1 cellular context compared by ENCODE assay signal in the genomic region with DNA sequence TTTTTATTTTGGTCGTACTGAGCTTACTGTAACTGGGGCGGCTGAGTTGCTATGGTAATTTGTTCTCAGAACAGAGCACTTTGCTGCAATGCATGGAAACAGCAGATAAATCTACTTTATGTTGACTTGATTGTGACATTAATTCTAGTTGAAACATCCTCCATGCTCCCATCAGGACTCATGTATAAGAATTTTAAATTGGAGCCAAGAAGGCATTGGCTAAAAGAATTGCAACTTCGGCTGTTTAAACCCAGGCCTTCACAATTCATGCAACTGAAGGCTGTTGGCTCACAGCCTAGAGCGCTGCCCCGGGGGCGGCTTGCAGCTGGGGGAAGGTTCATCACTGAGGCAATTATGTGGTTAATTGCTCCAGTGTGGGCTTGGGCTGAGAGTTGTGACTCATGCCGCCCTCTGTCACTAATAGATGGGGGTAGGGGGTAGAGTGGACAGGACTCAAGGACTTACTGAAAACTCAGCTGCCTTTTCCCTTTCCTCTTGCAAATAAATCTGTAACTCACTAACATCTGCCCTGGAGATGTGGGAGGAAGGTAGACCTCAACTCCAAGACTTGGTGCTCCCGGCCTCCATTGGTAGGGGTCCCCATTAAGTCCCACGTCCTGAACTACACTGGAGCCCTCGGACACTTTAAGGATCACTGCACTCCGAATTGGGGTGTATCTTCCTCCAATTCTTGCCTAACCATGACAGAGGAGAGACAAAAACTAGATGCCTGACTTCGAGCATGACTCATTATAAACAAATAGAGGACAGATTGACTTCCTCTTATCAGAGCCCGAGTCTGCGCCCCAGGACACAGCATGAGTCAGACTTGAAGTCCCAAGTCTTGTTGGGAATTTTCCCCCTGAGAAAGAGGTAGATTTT.
TF ChIP-seq lines count a peak whose summit lies in the region.

No MANE protein-coding gene starts in this region.

TF ChIP-seq in HEK293, 187 proteins besides CTCF, POLR2A, EP300 and RAD21 (continued from another document and continues in another):
- TF ChIP-seq, protein P1, sequence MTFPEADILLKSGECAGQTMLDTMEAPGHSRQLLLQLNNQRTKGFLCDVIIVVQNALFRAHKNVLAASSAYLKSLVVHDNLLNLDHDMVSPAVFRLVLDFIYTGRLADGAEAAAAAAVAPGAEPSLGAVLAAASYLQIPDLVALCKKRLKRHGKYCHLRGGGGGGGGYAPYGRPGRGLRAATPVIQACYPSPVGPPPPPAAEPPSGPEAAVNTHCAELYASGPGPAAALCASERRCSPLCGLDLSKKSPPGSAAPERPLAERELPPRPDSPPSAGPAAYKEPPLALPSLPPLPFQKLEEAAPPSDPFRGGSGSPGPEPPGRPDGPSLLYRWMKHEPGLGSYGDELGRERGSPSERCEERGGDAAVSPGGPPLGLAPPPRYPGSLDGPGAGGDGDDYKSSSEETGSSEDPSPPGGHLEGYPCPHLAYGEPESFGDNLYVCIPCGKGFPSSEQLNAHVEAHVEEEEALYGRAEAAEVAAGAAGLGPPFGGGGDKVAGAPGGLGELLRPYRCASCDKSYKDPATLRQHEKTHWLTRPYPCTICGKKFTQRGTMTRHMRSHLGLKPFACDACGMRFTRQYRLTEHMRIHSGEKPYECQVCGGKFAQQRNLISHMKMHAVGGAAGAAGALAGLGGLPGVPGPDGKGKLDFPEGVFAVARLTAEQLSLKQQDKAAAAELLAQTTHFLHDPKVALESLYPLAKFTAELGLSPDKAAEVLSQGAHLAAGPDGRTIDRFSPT (tag by site-specific recombination; IDR thresholded peaks at IDR 0.05) = peak; percentile 93
- TF ChIP-seq ZNF48 (tag by site-specific recombination; IDR thresholded peaks at IDR 0.05) (no peak), KLF8 (tag by site-specific recombination; IDR thresholded peaks at IDR 0.05) (peak; percentile 57), ZNF561 (tag by site-specific recombination; IDR thresholded peaks at IDR 0.05; ENCODE audit: borderline replicate concordance) (no peak), ZNF521 (tag by site-specific recombination; IDR thresholded peaks at IDR 0.05) (no peak), ZNF211 (tag by site-specific recombination; IDR thresholded peaks at IDR 0.05; ENCODE audit: low read depth) (no peak), ZBTB1 (tag by site-specific recombination; IDR thresholded peaks at IDR 0.05) (peak; percentile 40; the same call in 1 of the 2 replicates), KLF7 (tag by site-specific recombination; IDR thresholded peaks at IDR 0.05; ENCODE audit: borderline replicate concordance) (0 out of 2 replicates have a peak, but pooled peaks have one; percentile 40), ZNF660 (tag by site-specific recombination; IDR thresholded peaks at IDR 0.05) (peak; percentile 63; the same call in 1 of the 2 replicates), ZNF585B (tag by site-specific recombination; IDR thresholded peaks at IDR 0.05) (no peak), ZNF510 (tag by site-specific recombination; IDR thresholded peaks at IDR 0.05; ENCODE audit: insufficient replicate concordance) (no peak), ZNF654 (tag by site-specific recombination; IDR thresholded peaks at IDR 0.05; ENCODE audit: low read depth) (no peak), ZNF292 (tag by site-specific recombination; IDR thresholded peaks at IDR 0.05; ENCODE audit: borderline replicate concordance, low read depth) (no peak), ZFHX2 (tag by site-specific recombination; conservative IDR thresholded peaks at IDR 0.05) (peak; percentile 98), OVOL3 (tag by site-specific recombination; IDR thresholded peaks at IDR 0.05) (no peak), GLI4 (tag by site-specific recombination; IDR thresholded peaks at IDR 0.05) (no peak), ZNF311 (tag by site-specific recombination; IDR thresholded peaks at IDR 0.05; ENCODE audit: borderline replicate concordance) (no peak), ZNF626 (tag by site-specific recombination; IDR thresholded peaks at IDR 0.05) (no peak), ZNF335 (tag by site-specific recombination; conservative IDR thresholded peaks at IDR 0.05) (peak; percentile 39), ZNF274 (IDR thresholded peaks at IDR 0.05; ENCODE audit: low read length) (no peak), ZNF274 (tag by site-specific recombination; IDR thresholded peaks at IDR 0.05; ENCODE audit: borderline replicate concordance) (no peak), ZNF350 (tag by site-specific recombination; IDR thresholded peaks at IDR 0.05) (no peak), ZNF175 (tag by site-specific recombination; IDR thresholded peaks at IDR 0.05) (no peak), TRIM28 (IDR thresholded peaks at IDR 0.05; ENCODE audit: borderline replicate concordance, low read length) (peak; percentile 87; the same call in 1 of the 2 replicates), ZBTB7A (tag by site-specific recombination; IDR thresholded peaks at IDR 0.05; ENCODE audit: low read depth) (no peak), IKZF3 (tag by site-specific recombination; IDR thresholded peaks at IDR 0.05) (peak; percentile 87), ZNF776 (tag by site-specific recombination; IDR thresholded peaks at IDR 0.05; ENCODE audit: borderline replicate concordance) (no peak), BCL11A (tag by site-specific recombination; IDR thresholded peaks at IDR 0.05; ENCODE audit: low read depth) (peak; percentile 89; the same call in 1 of the 2 replicates), ZNF157 (tag by site-specific recombination; IDR thresholded peaks at IDR 0.05) (no peak), ZNF792 (tag by site-specific recombination; IDR thresholded peaks at IDR 0.05) (no peak), ZNF121 (tag by site-specific recombination; IDR thresholded peaks at IDR 0.05) (no peak), ZNF426 (tag by site-specific recombination; IDR thresholded peaks at IDR 0.05) (no peak), RBAK (tag by site-specific recombination; IDR thresholded peaks at IDR 0.05) (no peak), ZNF324 (tag by site-specific recombination; IDR thresholded peaks at IDR 0.05) (peak; percentile 67; the same call in 1 of the 2 replicates), ZIC2 (tag by site-specific recombination; IDR thresholded peaks at IDR 0.05) (peak; percentile 62), ZNF184 (tag by site-specific recombination; IDR thresholded peaks at IDR 0.05) (peak; percentile 47; the same call in 1 of the 2 replicates), ZNF777 (tag by site-specific recombination; IDR thresholded peaks at IDR 0.05; ENCODE audit: borderline replicate concordance) (no peak), GLIS1 (tag by site-specific recombination; IDR thresholded peaks at IDR 0.05) (peak; percentile 92), ZNF221 (tag by site-specific recombination; IDR thresholded peaks at IDR 0.05; ENCODE audit: borderline replicate concordance) (no peak), ZBTB21 (tag by site-specific recombination; IDR thresholded peaks at IDR 0.05) (peak; percentile 60), ZNF639 (tag by site-specific recombination; IDR thresholded peaks at IDR 0.05) (peak; percentile 58), ZNF112 (tag by site-specific recombination; IDR thresholded peaks at IDR 0.05) (no peak), ZNF473 (tag by site-specific recombination; IDR thresholded peaks at IDR 0.05) (no peak), BCL11B (tag by site-specific recombination; IDR thresholded peaks at IDR 0.05; ENCODE audit: low read depth) (peak; percentile 64), ZNF114 (tag by site-specific recombination; IDR thresholded peaks at IDR 0.05) (no peak), ZNF529 (tag by site-specific recombination; IDR thresholded peaks at IDR 0.05; ENCODE audit: insufficient replicate concordance) (no peak), ZNF366 (tag by site-specific recombination; conservative IDR thresholded peaks at IDR 0.05) (peak; percentile 93), ZNF214 (tag by site-specific recombination; IDR thresholded peaks at IDR 0.05; ENCODE audit: borderline replicate concordance) (no peak), ZNF239 (tag by site-specific recombination; IDR thresholded peaks at IDR 0.05) (no peak), ZXDB (tag by site-specific recombination; IDR thresholded peaks at IDR 0.05) (peak; percentile 84), ZNF24 (tag by site-specific recombination; IDR thresholded peaks at IDR 0.05) (peak; percentile 72; the same call in 1 of the 2 replicates), ZNF555 (tag by site-specific recombination; conservative IDR thresholded peaks at IDR 0.05) (no peak), ZNF600 (tag by site-specific recombination; IDR thresholded peaks at IDR 0.05) (peak; percentile 23; the same call in 1 of the 2 replicates), ZNF670 (tag by site-specific recombination; IDR thresholded peaks at IDR 0.05; ENCODE audit: low read depth) (no peak), SALL2 (tag by site-specific recombination; IDR thresholded peaks at IDR 0.05; ENCODE audit: borderline replicate concordance) (no peak)
- TF ChIP-seq, protein P2, sequence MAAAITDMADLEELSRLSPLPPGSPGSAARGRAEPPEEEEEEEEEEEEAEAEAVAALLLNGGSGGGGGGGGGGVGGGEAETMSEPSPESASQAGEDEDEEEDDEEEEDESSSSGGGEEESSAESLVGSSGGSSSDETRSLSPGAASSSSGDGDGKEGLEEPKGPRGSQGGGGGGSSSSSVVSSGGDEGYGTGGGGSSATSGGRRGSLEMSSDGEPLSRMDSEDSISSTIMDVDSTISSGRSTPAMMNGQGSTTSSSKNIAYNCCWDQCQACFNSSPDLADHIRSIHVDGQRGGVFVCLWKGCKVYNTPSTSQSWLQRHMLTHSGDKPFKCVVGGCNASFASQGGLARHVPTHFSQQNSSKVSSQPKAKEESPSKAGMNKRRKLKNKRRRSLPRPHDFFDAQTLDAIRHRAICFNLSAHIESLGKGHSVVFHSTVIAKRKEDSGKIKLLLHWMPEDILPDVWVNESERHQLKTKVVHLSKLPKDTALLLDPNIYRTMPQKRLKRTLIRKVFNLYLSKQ (tag by site-specific recombination; IDR thresholded peaks at IDR 0.05; ENCODE audit: borderline replicate concordance) = no peak
- TF ChIP-seq, protein P3, sequence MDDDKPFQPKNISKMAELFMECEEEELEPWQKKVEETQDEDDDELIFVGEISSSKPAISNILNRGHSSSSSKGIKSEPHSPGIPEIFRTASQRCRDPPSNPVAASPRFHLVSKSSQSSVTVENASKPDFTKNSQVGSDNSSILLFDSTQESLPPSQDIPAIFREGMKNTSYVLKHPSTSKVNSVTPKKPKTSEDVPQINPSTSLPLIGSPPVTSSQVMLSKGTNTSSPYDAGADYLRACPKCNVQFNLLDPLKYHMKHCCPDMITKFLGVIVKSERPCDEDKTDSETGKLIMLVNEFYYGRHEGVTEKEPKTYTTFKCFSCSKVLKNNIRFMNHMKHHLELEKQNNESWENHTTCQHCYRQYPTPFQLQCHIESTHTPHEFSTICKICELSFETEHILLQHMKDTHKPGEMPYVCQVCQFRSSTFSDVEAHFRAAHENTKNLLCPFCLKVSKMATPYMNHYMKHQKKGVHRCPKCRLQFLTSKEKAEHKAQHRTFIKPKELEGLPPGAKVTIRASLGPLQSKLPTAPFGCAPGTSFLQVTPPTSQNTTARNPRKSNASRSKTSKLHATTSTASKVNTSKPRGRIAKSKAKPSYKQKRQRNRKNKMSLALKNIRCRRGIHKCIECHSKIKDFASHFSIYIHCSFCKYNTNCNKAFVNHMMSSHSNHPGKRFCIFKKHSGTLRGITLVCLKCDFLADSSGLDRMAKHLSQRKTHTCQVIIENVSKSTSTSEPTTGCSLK (tag by site-specific recombination; IDR thresholded peaks at IDR 0.05) = no peak
- TF ChIP-seq, protein P4, sequence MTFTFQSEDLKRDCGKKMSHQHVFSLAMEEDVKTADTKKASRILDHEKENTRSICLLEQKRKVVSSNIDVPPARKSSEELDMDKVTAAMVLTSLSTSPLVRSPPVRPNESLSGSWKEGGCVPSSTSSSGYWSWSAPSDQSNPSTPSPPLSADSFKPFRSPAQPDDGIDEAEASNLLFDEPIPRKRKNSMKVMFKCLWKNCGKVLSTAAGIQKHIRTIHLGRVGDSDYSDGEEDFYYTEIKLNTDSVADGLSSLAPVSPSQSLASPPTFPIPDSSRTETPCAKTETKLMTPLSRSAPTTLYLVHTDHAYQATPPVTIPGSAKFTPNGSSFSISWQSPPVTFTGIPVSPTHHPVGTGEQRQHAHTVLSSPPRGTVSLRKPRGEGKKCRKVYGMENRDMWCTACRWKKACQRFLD (tag by site-specific recombination; IDR thresholded peaks at IDR 0.05) = no peak
- TF ChIP-seq, protein P5, sequence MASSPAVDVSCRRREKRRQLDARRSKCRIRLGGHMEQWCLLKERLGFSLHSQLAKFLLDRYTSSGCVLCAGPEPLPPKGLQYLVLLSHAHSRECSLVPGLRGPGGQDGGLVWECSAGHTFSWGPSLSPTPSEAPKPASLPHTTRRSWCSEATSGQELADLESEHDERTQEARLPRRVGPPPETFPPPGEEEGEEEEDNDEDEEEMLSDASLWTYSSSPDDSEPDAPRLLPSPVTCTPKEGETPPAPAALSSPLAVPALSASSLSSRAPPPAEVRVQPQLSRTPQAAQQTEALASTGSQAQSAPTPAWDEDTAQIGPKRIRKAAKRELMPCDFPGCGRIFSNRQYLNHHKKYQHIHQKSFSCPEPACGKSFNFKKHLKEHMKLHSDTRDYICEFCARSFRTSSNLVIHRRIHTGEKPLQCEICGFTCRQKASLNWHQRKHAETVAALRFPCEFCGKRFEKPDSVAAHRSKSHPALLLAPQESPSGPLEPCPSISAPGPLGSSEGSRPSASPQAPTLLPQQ (tag by site-specific recombination; IDR thresholded peaks at IDR 0.05) = peak; percentile 79; the same call in 1 of the 2 replicates
- TF ChIP-seq, protein P6, sequence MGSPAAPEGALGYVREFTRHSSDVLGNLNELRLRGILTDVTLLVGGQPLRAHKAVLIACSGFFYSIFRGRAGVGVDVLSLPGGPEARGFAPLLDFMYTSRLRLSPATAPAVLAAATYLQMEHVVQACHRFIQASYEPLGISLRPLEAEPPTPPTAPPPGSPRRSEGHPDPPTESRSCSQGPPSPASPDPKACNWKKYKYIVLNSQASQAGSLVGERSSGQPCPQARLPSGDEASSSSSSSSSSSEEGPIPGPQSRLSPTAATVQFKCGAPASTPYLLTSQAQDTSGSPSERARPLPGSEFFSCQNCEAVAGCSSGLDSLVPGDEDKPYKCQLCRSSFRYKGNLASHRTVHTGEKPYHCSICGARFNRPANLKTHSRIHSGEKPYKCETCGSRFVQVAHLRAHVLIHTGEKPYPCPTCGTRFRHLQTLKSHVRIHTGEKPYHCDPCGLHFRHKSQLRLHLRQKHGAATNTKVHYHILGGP (tag by site-specific recombination; IDR thresholded peaks at IDR 0.05) = no peak
